Comparison of ENCODE assay signal across 8 cellular contexts in genomic region chr16:20805684-20806167, GRCh38. TPM values are rescaled to one million over a fixed set of nuclear protein-coding genes. Genes with fewer than 3 reads are reported as not detected.
A peak's percentile ranks its signal among the peaks of the same experiment; 100 is the strongest.
DNase-seq lines count a peak whose midpoint lies in the region; ATAC-seq, FAIRE-seq and TF ChIP-seq lines count a peak whose summit lies in the region.
"Not testable (repeated sequence)": the region's sequence is repeated elsewhere in the genome, so short reads cannot be mapped to it uniquely, and the experiment has no call there.

No MANE protein-coding gene starts in this region.

- H2AFZ ChIP-seq in DND-41 (ENCODE audit: low read depth, low read length), result peak overlapping the region; percentile 82
- peak overlapping the region; percentile 50 for H2AFZ ChIP-seq in endothelial cell of umbilical vein (ENCODE audit: low read depth, low read length)
- H2AFZ ChIP-seq in osteoblast (ENCODE audit: low read length), result peak overlapping the region; percentile 100

- POLR2A ChIA-PET in activated naive CD8-positive, alpha-beta T cell treated with anti-CD3 and anti-CD28 coated beads, Interleukin-2, amount 10 ng/mL, durations not matched to agents 7 days and 5 days (lab: Charles Lee), result interaction anchor here (0.9 to 1.4 kb wide), 4 partner anchors 11 to 95 kb away, joined by 3 to 7 read pairs (median 6); partner anchors contain the start of genes LYRM1 and THUMPD1
- POLR2A ChIA-PET in endothelial cell of umbilical vein (lab: Charles Lee), result interaction anchor here (1.6 kb wide), 1 partner anchor 99 kb away, joined by 3 read pairs; no protein-coding TSS in a partner anchor

- TF ChIP-seq POLR2A in endothelial cell of umbilical vein (IDR thresholded peaks at IDR 0.05; ENCODE audit: low read depth, low read length), result not testable (repeated sequence)

- peak overlapping the region; percentile 90 for H3K27ac Mint-ChIP-seq in activated naive CD8-positive, alpha-beta T cell treated with anti-CD3 and anti-CD28 coated beads, Interleukin-2, amount 10 ng/mL, durations not matched to agents 7 days and 5 days

- H3K9ac ChIP-seq in DND-41 (ENCODE audit: low read depth, low read length), result peak overlapping the region; percentile 97
- peak overlapping the region; percentile 98 for H3K9ac ChIP-seq in HUES6 (ENCODE audit: low read length)
- peak overlapping the region; percentile 94 for H3K9ac ChIP-seq in SK-N-MC (ENCODE audit: insufficient read length)
- peak overlapping the region; percentile 78 for H3K9ac ChIP-seq in endothelial cell of umbilical vein (replicated peaks; ENCODE audit: extremely low read depth, insufficient read depth, low read length)

- H3K4me2 ChIP-seq in DND-41 (ENCODE audit: insufficient read depth, low read length), result peak overlapping the region; percentile 71
- H3K4me2 ChIP-seq in endothelial cell of umbilical vein (ENCODE audit: insufficient read depth, low read length), result peak overlapping the region; percentile 44
- H3K4me2 ChIP-seq in osteoblast (ENCODE audit: insufficient read depth, low read length), result peak overlapping the region; percentile 96

- intact Hi-C loops in endothelial cell of umbilical vein (cut with micrococcal nuclease), result loop anchor here (1.0 to 5.0 kb wide), 3 partner anchors 64 to 279 kb away; partner anchors contain the start of genes DCUN1D3, LYRM1 and THUMPD1
- intact Hi-C loops in tibial artery (cut with DNase I; ENCODE audit: low total_unique reads), result not testable (repeated sequence)

- not testable (repeated sequence) for H3K9me1 ChIP-seq in endothelial cell of umbilical vein (replicated peaks; ENCODE audit: control insufficient read depth, extremely low read depth, insufficient read depth, low read length)

- H3K9me3 Mint-ChIP-seq in activated naive CD8-positive, alpha-beta T cell treated with anti-CD3 and anti-CD28 coated beads, Interleukin-2, amount 10 ng/mL, durations not matched to agents 7 days and 5 days, result not testable (repeated sequence)

- peaks cover 10% of the 10 kb centered on the region for H3K27me3 ChIP-seq in DND-41 (ENCODE audit: insufficient read depth, low read length, poor library complexity)
- not testable (repeated sequence) for H3K27me3 ChIP-seq in HUES6 (ENCODE audit: control insufficient read depth, insufficient read depth, low read length); endothelial cell of umbilical vein (ENCODE audit: control insufficient read depth in 2 of 2, insufficient read depth in 2 of 2, low read length in 2 of 2); layer of hippocampus (ENCODE audit: control insufficient read depth, insufficient read depth, low read length); osteoblast (ENCODE audit: insufficient read depth, low read length); tibial artery

- H4K20me1 ChIP-seq in DND-41 (ENCODE audit: insufficient read depth, low read length); endothelial cell of umbilical vein (replicated peaks; ENCODE audit: control insufficient read depth, extremely low read depth, insufficient read depth, low read length); osteoblast (ENCODE audit: insufficient read depth, low read length): not testable (repeated sequence)

- H3K27ac ChIP-seq in DND-41 (ENCODE audit: low read length) (peak overlapping the region; percentile 98), HUES6 (ENCODE audit: low read depth, low read length) (peak overlapping the region; percentile 63; the same call in 1 of the 2 replicates), SK-N-MC (peak overlapping the region; percentile 85), endothelial cell of umbilical vein (ENCODE audit: insufficient read depth, low read depth, low read length) (peak overlapping the region; percentile 29), layer of hippocampus (ENCODE audit: low read depth, low read length) (peak overlapping the region; percentile 80), osteoblast (ENCODE audit: low read depth, low read length) (peak overlapping the region; percentile 56), tibial artery (peak overlapping the region; percentile 80 to 88)

- H3K4me1 Mint-ChIP-seq in activated naive CD8-positive, alpha-beta T cell treated with anti-CD3 and anti-CD28 coated beads, Interleukin-2, amount 10 ng/mL, durations not matched to agents 7 days and 5 days, result peaks cover 24% of the 10 kb centered on the region

- H3K36me3 Mint-ChIP-seq in activated naive CD8-positive, alpha-beta T cell treated with anti-CD3 and anti-CD28 coated beads, Interleukin-2, amount 10 ng/mL, durations not matched to agents 7 days and 5 days, result not testable (repeated sequence)

- not testable (repeated sequence) for ATAC-seq in DND-41 (ENCODE audit: insufficient read depth, low read depth)
- ATAC-seq in activated naive CD8-positive, alpha-beta T cell treated with anti-CD3 and anti-CD28 coated beads, Interleukin-2, amount 10 ng/mL, durations not matched to agents 7 days and 5 days (ENCODE audit: low read depth), result peak; percentile 34

- TSS peak; percentile 75 for BruUV-seq in endothelial cell of umbilical vein (replicated peaks; lab: Mats Ljungman, UMichigan)

- not testable (repeated sequence) for TF ChIP-seq CTCF in DND-41 (IDR thresholded peaks at IDR 0.05; ENCODE audit: borderline replicate concordance, extremely low read depth, low read length, poor library complexity, severe bottlenecking); endothelial cell of umbilical vein (IDR thresholded peaks at IDR 0.05; ENCODE audit: extremely low read depth in 1 of 2, insufficient read depth in 1 of 2, low read depth in 1 of 2, low read length in 2 of 2); osteoblast (IDR thresholded peaks at IDR 0.05; ENCODE audit: extremely low read depth, low read depth, low read length); tibial artery (IDR thresholded peaks at IDR 0.05)

- FAIRE-seq in endothelial cell of umbilical vein (lab: Jason Lieb, UNC), result peak; percentile 67

- H3K9me3 ChIP-seq in DND-41 (ENCODE audit: insufficient read depth, low read length, severe bottlenecking); HUES6 (ENCODE audit: control insufficient read depth, insufficient read depth, low read depth, low read length); SK-N-MC (ENCODE audit: low read depth, low read length); endothelial cell of umbilical vein (replicated peaks; ENCODE audit: control insufficient read depth, insufficient read depth, low read length); osteoblast (ENCODE audit: low read depth, low read length); tibial artery: not testable (repeated sequence)

- CTCF ChIA-PET in endothelial cell of umbilical vein (lab: Charles Lee), result interaction anchor here (1.4 to 3.0 kb wide), 8 partner anchors 10 to 495 kb away, joined by 5 to 15 read pairs (median 8); no protein-coding TSS in a partner anchor

- H3K4me3 ChIP-seq in DND-41 (ENCODE audit: low read depth in 1 of 2, low read length in 2 of 2) (peak overlapping the region; percentile 56 to 71; a peak in 3 of 4 replicates), HUES6 (ENCODE audit: low read depth, low read length) (peak overlapping the region; percentile 95), SK-N-MC (peak overlapping the region; percentile 100), endothelial cell of umbilical vein (replicated peaks in 1 of 3; ENCODE audit: insufficient read depth in 1 of 3, low read depth in 1 of 3, low read length in 3 of 3) (peak overlapping the region; percentile 5 to 68 (median 50)), osteoblast (ENCODE audit: insufficient read depth, low read length) (peak overlapping the region; percentile 86), tibial artery (peak overlapping the region; percentile 66 to 68)

- peaks cover 29% of the 10 kb centered on the region for H3K4me1 ChIP-seq in DND-41 (ENCODE audit: insufficient read depth, low read length)
- not testable (repeated sequence) for H3K4me1 ChIP-seq in HUES6 (ENCODE audit: control insufficient read depth, insufficient read depth, low read length); endothelial cell of umbilical vein (ENCODE audit: control insufficient read depth, extremely low read depth, insufficient read depth, low read length)
- peaks cover 19% of the 10 kb centered on the region for H3K4me1 ChIP-seq in osteoblast (ENCODE audit: insufficient read depth, low read length)
- peaks cover 0 to 19% (median 8%) of the 10 kb centered on the region in 4 donors for H3K4me1 ChIP-seq in tibial artery

- dilution Hi-C loops in endothelial cell of umbilical vein (cut with MboI; ENCODE audit: extremely low pct_ligation_motif_present, low sequenced_read_pairs), result not testable (repeated sequence)

- H3K36me3 ChIP-seq in DND-41 (ENCODE audit: insufficient read depth, low read length); HUES6 (ENCODE audit: control insufficient read depth, insufficient read depth, low read length); SK-N-MC (ENCODE audit: insufficient read depth, low read length); endothelial cell of umbilical vein (ENCODE audit: control insufficient read depth in 2 of 2, extremely low read depth in 1 of 2, insufficient read depth in 2 of 2, low read length in 2 of 2); osteoblast (ENCODE audit: insufficient read depth, low read length); tibial artery: not testable (repeated sequence)

- not testable (repeated sequence) for H3K27me3 Mint-ChIP-seq in activated naive CD8-positive, alpha-beta T cell treated with anti-CD3 and anti-CD28 coated beads, Interleukin-2, amount 10 ng/mL, durations not matched to agents 7 days and 5 days

- H3K79me2 ChIP-seq in DND-41 (ENCODE audit: insufficient read depth, low read length), result peaks cover 21% of the 10 kb centered on the region
- H3K79me2 ChIP-seq in endothelial cell of umbilical vein (ENCODE audit: control insufficient read depth, insufficient read depth, low read length), result not testable (repeated sequence)
- H3K79me2 ChIP-seq in osteoblast (ENCODE audit: insufficient read depth, low read length), result peaks cover 13% of the 10 kb centered on the region

- peak overlapping the region; percentile 95 for H3K4me3 Mint-ChIP-seq in activated naive CD8-positive, alpha-beta T cell treated with anti-CD3 and anti-CD28 coated beads, Interleukin-2, amount 10 ng/mL, durations not matched to agents 7 days and 5 days

- not testable (repeated sequence) for DNase-seq in DND-41; SK-N-MC (ENCODE audit: low read depth, low spot score); activated naive CD8-positive, alpha-beta T cell treated with anti-CD3 and anti-CD28 coated beads, Interleukin-2, amount 10 ng/mL, durations not matched to agents 7 days and 5 days; endothelial cell of umbilical vein (ENCODE audit: low read depth, low spot score); osteoblast (ENCODE audit: insufficient read length, low spot score, missing footprints); tibial artery

RNA-seq across cellular contexts. Expression of gene ERI2, which starts 0.5 kb away (rescaled TPM):
- 10 to 100 TPM; 14.1 to 16.6 TPM for total RNA-seq in activated naive CD8-positive, alpha-beta T cell treated with anti-CD3 and anti-CD28 coated beads, Interleukin-2, amount 10 ng/mL, durations not matched to agents 7 days and 5 days
- total RNA-seq in endothelial cell of umbilical vein (8.9 and 9.3 TPM in 2 replicates), osteoblast (20.6 and 21.0 TPM in 2 replicates)
- 6.6 and 16.1 TPM in 2 replicates for polyA plus RNA-seq in endothelial cell of umbilical vein
- polyA plus RNA-seq in endothelial cell of umbilical vein (2011; cell fraction: cytosol; rRNA removed), result 3.9 and 4.4 TPM in 2 replicates
- polyA plus RNA-seq in endothelial cell of umbilical vein (2011; cell fraction: nucleus; rRNA removed), result 6.9 and 10.9 TPM in 2 replicates
- 5.0 and 5.3 TPM in 2 replicates for polyA plus RNA-seq in endothelial cell of umbilical vein (2012)
- polyA minus RNA-seq in endothelial cell of umbilical vein, result 5.1 and 6.1 TPM in 2 replicates
- polyA minus RNA-seq in endothelial cell of umbilical vein (2011; cell fraction: cytosol; rRNA and poly(A)+ RNA removed), result 10.1 TPM
- polyA minus RNA-seq in endothelial cell of umbilical vein (2011; cell fraction: nucleus; rRNA and poly(A)+ RNA removed), result 4.1 and 5.4 TPM in 2 replicates

RNA-seq across cellular contexts. Expression of gene REXO5, which starts 0.6 kb away (rescaled TPM):
- 10 to 100 TPM; 12.4 to 13.7 TPM for total RNA-seq in activated naive CD8-positive, alpha-beta T cell treated with anti-CD3 and anti-CD28 coated beads, Interleukin-2, amount 10 ng/mL, durations not matched to agents 7 days and 5 days
- total RNA-seq in endothelial cell of umbilical vein, result 7.4 and 11.5 TPM in 2 replicates
- 2.1 and 2.3 TPM in 2 replicates for polyA plus RNA-seq in endothelial cell of umbilical vein
- 3.0 TPM in 2 replicates for polyA plus RNA-seq in endothelial cell of umbilical vein (2011; cell fraction: cytosol; rRNA removed)
- polyA plus RNA-seq in endothelial cell of umbilical vein (2011; cell fraction: nucleus; rRNA removed), result 17.4 and 19.8 TPM in 2 replicates
- polyA plus RNA-seq in endothelial cell of umbilical vein (2012), result 2.9 and 3.5 TPM in 2 replicates
- 13.6 and 14.2 TPM in 2 replicates for polyA minus RNA-seq in endothelial cell of umbilical vein
- 4.2 TPM for polyA minus RNA-seq in endothelial cell of umbilical vein (2011; cell fraction: cytosol; rRNA and poly(A)+ RNA removed)
- 17.9 and 19.8 TPM in 2 replicates for polyA minus RNA-seq in endothelial cell of umbilical vein (2011; cell fraction: nucleus; rRNA and poly(A)+ RNA removed)
- 3.6 and 6.2 TPM in 2 replicates for total RNA-seq in osteoblast

RNA-seq across cellular contexts. Expression of gene ACSM3, which starts 41.9 kb away (rescaled TPM):
- total RNA-seq in activated naive CD8-positive, alpha-beta T cell treated with anti-CD3 and anti-CD28 coated beads, Interleukin-2, amount 10 ng/mL, durations not matched to agents 7 days and 5 days, result 1 to 10 TPM; 9.0 to 9.7 TPM
- total RNA-seq in endothelial cell of umbilical vein, result 10.2 and 37.3 TPM in 2 replicates
- polyA plus RNA-seq in endothelial cell of umbilical vein, result 23.7 and 33.2 TPM in 2 replicates
- polyA plus RNA-seq in endothelial cell of umbilical vein (2011; cell fraction: cytosol; rRNA removed), result 13.6 and 15.3 TPM in 2 replicates
- 135 and 144 TPM in 2 replicates for polyA plus RNA-seq in endothelial cell of umbilical vein (2011; cell fraction: nucleus; rRNA removed)
- 11.6 and 19.5 TPM in 2 replicates for polyA plus RNA-seq in endothelial cell of umbilical vein (2012)
- 123 and 157 TPM in 2 replicates for polyA minus RNA-seq in endothelial cell of umbilical vein
- polyA minus RNA-seq in endothelial cell of umbilical vein (2011; cell fraction: cytosol; rRNA and poly(A)+ RNA removed), result not detected
- 131 and 193 TPM in 2 replicates for polyA minus RNA-seq in endothelial cell of umbilical vein (2011; cell fraction: nucleus; rRNA and poly(A)+ RNA removed)
- total RNA-seq in osteoblast, result 0.88 and 1.1 TPM in 2 replicates

Comparison
In these comparisons a context has a peak if more than half of its experiments do, and no peak if none do; other contexts are left out.
1. H2AFZ ChIP-seq: peak in every context shown above with its lines; median percentile 100 in osteoblast; 82 in DND-41; 50 in endothelial cell of umbilical vein.
2. H3K27ac ChIP-seq: peak in every context shown above with its lines; median percentile 98 in DND-41; 85 in SK-N-MC; 84 in tibial artery; 80 in layer of hippocampus; 63 in HUES6; 56 in osteoblast; 29 in endothelial cell of umbilical vein.
3. H3K4me2 ChIP-seq: peak in every context shown above with its lines; median percentile 96 in osteoblast; 71 in DND-41; 44 in endothelial cell of umbilical vein.
4. H3K4me3 ChIP-seq: peak in every context shown above with its lines; median percentile 100 in SK-N-MC; 95 in HUES6; 86 in osteoblast; 67 in tibial artery; 64 in DND-41; 50 in endothelial cell of umbilical vein.